Comparison of ENCODE assay signal across 8 cellular contexts in the genomic region with DNA sequence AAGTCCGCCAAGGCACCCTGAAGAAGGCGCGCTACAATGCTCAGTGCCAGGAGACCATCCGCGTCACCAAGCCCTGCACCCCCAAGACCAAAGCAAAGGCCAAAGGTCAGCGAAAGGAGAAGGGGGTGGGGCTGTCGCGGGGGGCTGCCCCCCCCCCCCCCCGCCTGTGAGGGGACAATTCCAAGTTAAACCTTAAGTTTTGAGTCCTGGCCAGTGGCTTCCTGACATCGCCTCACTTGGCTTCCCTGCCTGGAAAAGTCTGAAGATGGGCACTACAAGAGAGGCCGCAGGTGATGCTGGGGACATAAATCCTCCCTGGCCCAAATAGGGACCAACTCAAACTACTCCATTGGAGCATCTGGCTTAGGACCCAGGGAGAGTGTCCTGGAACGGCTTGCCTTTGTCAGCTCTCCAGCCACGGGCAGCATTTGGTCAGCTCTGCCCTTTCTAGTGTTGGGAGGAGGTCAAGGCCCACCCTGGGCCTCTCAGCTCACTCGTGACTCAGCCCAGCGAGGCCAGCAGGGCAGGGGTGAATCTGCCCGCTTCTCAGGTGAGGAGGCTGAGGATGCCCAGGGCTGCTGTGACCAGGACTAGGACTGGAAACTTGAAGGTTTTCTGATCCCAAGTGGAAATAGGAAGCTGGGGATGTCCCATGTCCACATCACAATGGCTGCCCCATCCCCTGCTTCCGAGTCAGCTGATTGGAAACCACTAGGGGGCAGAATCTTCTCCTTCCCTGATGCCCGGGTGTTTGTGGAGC. TPM values are rescaled to one million over a fixed set of nuclear protein-coding genes. Genes with fewer than 3 reads are reported as not detected.
DNase-seq lines count a peak whose midpoint lies in the region; ATAC-seq and TF ChIP-seq lines count a peak whose summit lies in the region.

No MANE protein-coding gene starts in this region.

- H3F3A ChIP-seq in neural progenitor cell (ENCODE audit: low read depth) = peaks cover 38% of the 10 kb centered on the region

- POLR2A ChIA-PET in activated CD4-positive, alpha-beta T cell treated with anti-CD3 and anti-CD28 coated beads for 36 hours (lab: Charles Lee) = interaction anchor here (1.2 kb wide), 1 partner anchor 9 kb away, joined by 3 read pairs; a partner anchor contains a TSS

- peaks cover 35% of the 10 kb centered on the region for H3K27me3 ChIP-seq in endodermal cell (ENCODE audit: control insufficient read depth, insufficient read depth, low read length, poor library complexity, severe bottlenecking)
- H3K27me3 ChIP-seq in neural progenitor cell = peaks cover 12% of the 10 kb centered on the region

- no peak for ATAC-seq in activated CD4-positive, alpha-beta T cell treated with anti-CD3 and anti-CD28 coated beads for 36 hours
- no peak for ATAC-seq in GM19463 (IDR thresholded peaks at IDR 0.05; ENCODE audit: unreplicated experiment)
- no peak for ATAC-seq in HG02759 (IDR thresholded peaks at IDR 0.05; ENCODE audit: unreplicated experiment)

- H3K4me2 ChIP-seq in neural progenitor cell = peak overlapping the region; percentile 93

- H2AFZ ChIP-seq in neural progenitor cell (replicated peaks) = no peak overlapping the region

- intact Hi-C loops in activated CD4-positive, alpha-beta T cell treated with anti-CD3 and anti-CD28 coated beads for 36 hours (cut with DNase I, micrococcal nuclease) = loop anchor here (5.0 kb wide), 2 partner anchors 36 to 146 kb away; a partner anchor contains a TSS

- peak overlapping the region; percentile 90 for H3K27ac ChIP-seq in endodermal cell (ENCODE audit: low read depth, low read length)
- no peak overlapping the region for H3K27ac ChIP-seq in neural progenitor cell

- CTCF ChIA-PET in activated CD4-positive, alpha-beta T cell treated with anti-CD3 and anti-CD28 coated beads for 36 hours (lab: Charles Lee) = interaction anchor here (0.6 to 1.6 kb wide), 8 partner anchors 9 to 314 kb away, joined by 3 to 9 read pairs (median 4); a partner anchor contains a TSS

- peaks cover 2% of the 10 kb centered on the region for H3K36me3 Mint-ChIP-seq in activated CD4-positive, alpha-beta T cell treated with anti-CD3 and anti-CD28 coated beads for 36 hours (ENCODE audit: low read depth)
- H3K36me3 Mint-ChIP-seq in endodermal cell (ENCODE audit: low read depth) = peaks cover 14% of the 10 kb centered on the region
- peaks cover 9% of the 10 kb centered on the region for H3K36me3 Mint-ChIP-seq in neural progenitor cell

- no peak overlapping the region for H3K4me3 Mint-ChIP-seq in activated CD4-positive, alpha-beta T cell treated with anti-CD3 and anti-CD28 coated beads for 36 hours
- H3K4me3 Mint-ChIP-seq in endodermal cell (peak overlapping the region; percentile 82), neural progenitor cell (peak overlapping the region; percentile 89)

- peaks cover 24% of the 10 kb centered on the region for H3K27me3 Mint-ChIP-seq in activated CD4-positive, alpha-beta T cell treated with anti-CD3 and anti-CD28 coated beads for 36 hours
- H3K27me3 Mint-ChIP-seq in endodermal cell (ENCODE audit: insufficient read depth) (peaks cover 46% of the 10 kb centered on the region), neural progenitor cell (ENCODE audit: insufficient read depth, low read depth) (peaks cover 19% of the 10 kb centered on the region)

- H4K20me1 ChIP-seq in neural progenitor cell (ENCODE audit: low read depth) = peaks cover 52% of the 10 kb centered on the region

- peak; percentile 87 for TF ChIP-seq CTCF in endodermal cell (conservative IDR thresholded peaks at IDR 0.05)
- peak; percentile 71 for TF ChIP-seq CTCF in neural progenitor cell (IDR thresholded peaks at IDR 0.05)

- H3K9ac ChIP-seq in endodermal cell (ENCODE audit: extremely low read depth, low read length, poor library complexity, severe bottlenecking) = peak overlapping the region; percentile 83
- H3K9ac ChIP-seq in neural progenitor cell = no peak overlapping the region

- H3K4me3 ChIP-seq in endodermal cell (ENCODE audit: low read length) (peak overlapping the region; percentile 88), neural progenitor cell (peak overlapping the region; percentile 88)

- 41 to 65% methylated on average over 9 to 18 of the region's 18 CpGs for WGBS in endodermal cell (ENCODE audit: insufficient coverage in 1 of 2, insufficient read length in 1 of 2), 2 experiments

- peaks cover 20% of the 10 kb centered on the region for H3K36me3 ChIP-seq in endodermal cell (ENCODE audit: control insufficient read depth, insufficient read depth, low read length)
- no peaks in the 10 kb centered on the region for H3K36me3 ChIP-seq in neural progenitor cell

- peaks cover 16% of the 10 kb centered on the region for H3K79me2 ChIP-seq in neural progenitor cell (ENCODE audit: low read depth)

- H3K4me1 ChIP-seq in endodermal cell (ENCODE audit: control insufficient read depth, insufficient read depth, low read length) (peaks cover 9% of the 10 kb centered on the region), neural progenitor cell (peaks cover 22% of the 10 kb centered on the region)

- H3K27ac Mint-ChIP-seq in activated CD4-positive, alpha-beta T cell treated with anti-CD3 and anti-CD28 coated beads for 36 hours = no peak overlapping the region
- H3K27ac Mint-ChIP-seq in endodermal cell = no peak overlapping the region
- H3K27ac Mint-ChIP-seq in neural progenitor cell = no peak overlapping the region

- peaks cover 8% of the 10 kb centered on the region for H3K4me1 Mint-ChIP-seq in activated CD4-positive, alpha-beta T cell treated with anti-CD3 and anti-CD28 coated beads for 36 hours
- H3K4me1 Mint-ChIP-seq in endodermal cell (peaks cover 9% of the 10 kb centered on the region), neural progenitor cell (peaks cover 32% of the 10 kb centered on the region)

- peak; percentile 15 for DNase-seq in activated CD4-positive, alpha-beta T cell treated with anti-CD3 and anti-CD28 coated beads for 36 hours
- no peak for DNase-seq in activated CD4-positive, alpha-beta T cell treated with anti-CD3 and anti-CD28 coated beads for 1 hour
- DNase-seq in NCI-H748 (lab: John Stamatoyannopoulos, UW; ENCODE audit: unreplicated experiment) = peak; percentile 60
- DNase-seq in endodermal cell = peak; percentile 85
- DNase-seq in neural progenitor cell (ENCODE audit: low spot score) = peak; percentile 72
- no peak for DNase-seq in NOMO-1 treated with dmso at 0.1 percent for 144 hours (lab: John Stamatoyannopoulos, UW; ENCODE audit: unreplicated experiment)

- H3K9me3 ChIP-seq in endodermal cell (ENCODE audit: control insufficient read depth, low read length) = no peaks in the 10 kb centered on the region
- H3K9me3 ChIP-seq in neural progenitor cell (ENCODE audit: low read depth) = no peaks in the 10 kb centered on the region

- no peaks in the 10 kb centered on the region for H3K9me3 Mint-ChIP-seq in activated CD4-positive, alpha-beta T cell treated with anti-CD3 and anti-CD28 coated beads for 36 hours (ENCODE audit: low read depth)
- no peaks in the 10 kb centered on the region for H3K9me3 Mint-ChIP-seq in endodermal cell
- peaks cover 2% of the 10 kb centered on the region for H3K9me3 Mint-ChIP-seq in neural progenitor cell

RNA-seq across cellular contexts. Expression of a gene that starts 1.4 kb away (rescaled TPM):
- 1 to 10 TPM; 3.0 to 6.7 TPM for total RNA-seq in activated CD4-positive, alpha-beta T cell treated with anti-CD3 and anti-CD28 coated beads for 36 hours
- total RNA-seq in endodermal cell = 1,000 to 10,000 TPM in 1 of 2 donors, 100 to 1,000 TPM in 1; 644 to 1,502 TPM
- 1,103 TPM for polyA plus RNA-seq in endodermal cell (2013, experiment 1 of 2)
- polyA plus RNA-seq in endodermal cell (2013, experiment 2 of 2) = 1,014 TPM
- total RNA-seq in neural progenitor cell (ENCODE audit: low replicate concordance) = 600 and 1,035 TPM in 2 replicates

RNA-seq across cellular contexts. Expression of a gene that starts 8.8 kb away (rescaled TPM):
- total RNA-seq in activated CD4-positive, alpha-beta T cell treated with anti-CD3 and anti-CD28 coated beads for 36 hours = under 1 TPM in 1 of 2 experiments, not detected in 1; 0.19 TPM
- under 1 TPM in 1 of 2 donors, not detected in 1; 0.46 TPM for total RNA-seq in endodermal cell
- polyA plus RNA-seq in endodermal cell (2013, experiment 1 of 2) = 0.28 TPM
- 0.25 TPM for polyA plus RNA-seq in endodermal cell (2013, experiment 2 of 2)
- total RNA-seq in neural progenitor cell (ENCODE audit: low replicate concordance) = 0.31 TPM in 1 of 2 replicates, not detected in the other

RNA-seq across cellular contexts. Expression of a gene that starts 35.6 kb away (rescaled TPM):
- total RNA-seq in activated CD4-positive, alpha-beta T cell treated with anti-CD3 and anti-CD28 coated beads for 36 hours = 100 to 1,000 TPM in 1 of 2 experiments, 10 to 100 TPM in 1; 87.6 to 101 TPM
- total RNA-seq in endodermal cell (10 to 100 TPM; 49.6 to 57.3 TPM), neural progenitor cell (ENCODE audit: low replicate concordance) (12.5 and 55.5 TPM in 2 replicates)
- polyA plus RNA-seq in endodermal cell (2013, experiment 1 of 2) = 40.7 TPM
- 38.7 TPM for polyA plus RNA-seq in endodermal cell (2013, experiment 2 of 2)

Comparison
In these comparisons a context has a peak if more than half of its experiments do, and no peak if none do; other contexts are left out.
1. DNase-seq: peak in activated CD4-positive, alpha-beta T cell treated with anti-CD3 and anti-CD28 coated beads for 36 hours (single experiment), NCI-H748 (single experiment), endodermal cell (single experiment) and neural progenitor cell (single experiment); none in activated CD4-positive, alpha-beta T cell treated with anti-CD3 and anti-CD28 coated beads for 1 hour (single experiment) and NOMO-1 treated with dmso at 0.1 percent for 144 hours (single experiment).
2. RNA of a gene that starts 1.4 kb away (total RNA-seq): 644 to 1,502 TPM in endodermal cell and 600 to 1,035 TPM in neural progenitor cell; 3.0 to 6.7 TPM in activated CD4-positive, alpha-beta T cell treated with anti-CD3 and anti-CD28 coated beads for 36 hours; every median in the first group is over 10 times any median in the second.